Comparison of ENCODE assay signal across 8 cellular contexts in genomic region chr12:131607658-131608447, GRCh38.
DNase-seq lines count a peak whose midpoint lies in the region; ATAC-seq, FAIRE-seq and TF ChIP-seq lines count a peak whose summit lies in the region.

No MANE protein-coding gene starts in this region.

- ATAC-seq in GM19351 (IDR thresholded peaks at IDR 0.05; ENCODE audit: unreplicated experiment) (peak; percentile 76), HG03064 (IDR thresholded peaks at IDR 0.05; ENCODE audit: low read depth, unreplicated experiment) (peak; percentile 75), left ventricle myocardium superior (no peak)

- peak overlapping the region; percentile 61 for H3K4me3 Mint-ChIP-seq in activated T-helper 2 cell treated with anti-CD3 and anti-CD28 coated beads, Interferon-gamma antibody, Interleukin-2, Interleukin-4, amounts not matched to agents 10 μg/mL and 5 μg/mL and 100 μg/mL, durations not matched to agents 14 hours and 24 hours and 36 hours (ENCODE audit: low read depth)

- DNase-seq in GM12891 (ENCODE audit: insufficient read length, low spot score) = no peak
- no peak for DNase-seq in activated T-helper 2 cell treated with anti-CD3 and anti-CD28 coated beads, Interferon-gamma antibody, Interleukin-2, Interleukin-4, amounts not matched to agents 10 μg/mL and 5 μg/mL and 100 μg/mL, durations not matched to agents 14 hours and 24 hours and 36 hours (ENCODE audit: low spot score)
- no peak for DNase-seq in KBM-7
- no peak for DNase-seq in left ventricle myocardium superior
- DNase-seq in HTR-8/SVneo (ENCODE audit: insufficient read length, low spot score) = no peak
- DNase-seq in AG08395 (ENCODE audit: low spot score) = no peak

- H3K4me1 Mint-ChIP-seq in activated T-helper 2 cell treated with anti-CD3 and anti-CD28 coated beads, Interferon-gamma antibody, Interleukin-2, Interleukin-4, amounts not matched to agents 10 μg/mL and 5 μg/mL and 100 μg/mL, durations not matched to agents 14 hours and 24 hours and 36 hours (ENCODE audit: low read depth) = peaks cover 60% of the 10 kb centered on the region

- H3K9me3 Mint-ChIP-seq in activated T-helper 2 cell treated with anti-CD3 and anti-CD28 coated beads, Interferon-gamma antibody, Interleukin-2, Interleukin-4, amounts not matched to agents 10 μg/mL and 5 μg/mL and 100 μg/mL, durations not matched to agents 14 hours and 24 hours and 36 hours = no peaks in the 10 kb centered on the region

- peak overlapping the region; percentile 84 for H3K27ac Mint-ChIP-seq in activated T-helper 2 cell treated with anti-CD3 and anti-CD28 coated beads, Interferon-gamma antibody, Interleukin-2, Interleukin-4, amounts not matched to agents 10 μg/mL and 5 μg/mL and 100 μg/mL, durations not matched to agents 14 hours and 24 hours and 36 hours

- intact Hi-C loops in activated T-helper 2 cell treated with anti-CD3 and anti-CD28 coated beads, Interferon-gamma antibody, Interleukin-2, Interleukin-4, amounts not matched to agents 10 μg/mL and 5 μg/mL and 100 μg/mL, durations not matched to agents 14 hours and 24 hours and 36 hours (cut with micrococcal nuclease) = loop anchor here (1.0 to 10.0 kb wide), 7 partner anchors 15 to 516 kb away; partner anchors contain the start of genes EP400 and SFSWAP
- intact Hi-C loops in left ventricle myocardium superior (cut with micrococcal nuclease) = no loop called here

- no peaks in the 10 kb centered on the region for H3K36me3 Mint-ChIP-seq in activated T-helper 2 cell treated with anti-CD3 and anti-CD28 coated beads, Interferon-gamma antibody, Interleukin-2, Interleukin-4, amounts not matched to agents 10 μg/mL and 5 μg/mL and 100 μg/mL, durations not matched to agents 14 hours and 24 hours and 36 hours (ENCODE audit: low read depth)

- in situ Hi-C loops in KBM-7 (cut with MboI; ENCODE audit: low pct_unique_long_range_greater_than_20kb, low sequenced_read_pairs) = no loop called here

- no peaks in the 10 kb centered on the region for H3K27me3 Mint-ChIP-seq in activated T-helper 2 cell treated with anti-CD3 and anti-CD28 coated beads, Interferon-gamma antibody, Interleukin-2, Interleukin-4, amounts not matched to agents 10 μg/mL and 5 μg/mL and 100 μg/mL, durations not matched to agents 14 hours and 24 hours and 36 hours (ENCODE audit: low read depth)

- 0 out of 2 replicates have a peak, but pooled peaks have one; percentile 31 for TF ChIP-seq POLR2A in GM12891 (IDR thresholded peaks at IDR 0.05; ENCODE audit: low read depth, low read length)

- peak; percentile 89 for FAIRE-seq in GM12891 (lab: Jason Lieb, UNC)
- FAIRE-seq in HTR-8/SVneo (lab: Jason Lieb, UNC) = no peak

TF ChIP-seq in GM12891, 5 proteins besides CTCF, POLR2A, EP300 and RAD21:
- no peak; the same call in 1 of the 2 replicates for TF ChIP-seq SPI1 (IDR thresholded peaks at IDR 0.05; ENCODE audit: low read depth, low read length)
- peak; percentile 82 for TF ChIP-seq POU2F2 (IDR thresholded peaks at IDR 0.05; ENCODE audit: low read depth, low read length)
- no peak for TF ChIP-seq POLR2AphosphoS5 (IDR thresholded peaks at IDR 0.05; ENCODE audit: low read depth, low read length)
- TF ChIP-seq TAF1 (IDR thresholded peaks at IDR 0.05; ENCODE audit: low read depth, low read length) = no peak
- TF ChIP-seq PAX5 (IDR thresholded peaks at IDR 0.05; ENCODE audit: insufficient read depth, low read length, severe bottlenecking) = no peak
